ENCODE assay signal across 11 cellular contexts in the genomic region with DNA sequence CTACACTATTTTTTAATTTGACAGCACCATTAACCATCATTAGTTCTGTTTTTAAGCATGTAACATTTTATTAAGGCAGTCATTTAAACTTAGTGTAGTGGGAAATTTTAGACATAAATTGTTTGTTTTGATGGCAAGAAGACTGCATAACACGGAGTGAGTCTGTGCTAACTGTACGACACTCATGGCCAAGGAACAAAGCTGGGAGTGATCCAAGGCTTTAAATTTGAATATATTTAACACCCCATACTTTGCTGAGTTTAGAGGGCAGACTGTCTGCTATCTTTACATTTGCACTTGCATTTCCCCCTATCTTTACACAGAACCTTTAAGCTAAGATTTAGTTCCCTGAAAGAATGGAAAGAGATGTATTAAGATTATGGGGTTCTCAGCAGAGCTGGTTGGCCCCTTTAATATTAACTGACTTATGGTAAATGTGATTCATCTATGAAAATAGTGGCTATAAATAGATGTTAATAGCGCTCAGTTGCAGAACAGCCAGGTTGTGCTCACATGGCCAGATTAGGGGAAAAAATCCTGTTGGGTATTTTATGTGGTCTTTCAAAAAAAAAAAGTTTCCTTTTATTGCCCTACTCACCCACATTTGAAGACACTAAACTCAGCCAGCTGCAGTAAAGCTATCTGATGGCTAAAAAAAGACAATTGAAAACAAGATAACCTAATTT.
DNase-seq lines count a peak whose midpoint lies in the region; ATAC-seq lines count a peak whose summit lies in the region.
"Had no signal": no experiment of that assay in that cellular context is flagged by ENCODE, and none has a peak within 500 bp of the region (broad histone marks: within the 10 kb centered on the region; RNA-seq: fewer than 3 reads in every experiment).

No MANE protein-coding gene starts in this region.

- no peaks in the 10 kb centered on the region for H3K9me3 Mint-ChIP-seq in stimulated activated naive CD8-positive, alpha-beta T cell treated with anti-CD3 and anti-CD28 coated beads, Interleukin-15, Interleukin-2, amounts not matched to agents 100 ng/mL and 50 ng/mL, for 24 hours
- H3K9me3 Mint-ChIP-seq: naive thymus-derived CD8-positive, alpha-beta T cell had no signal

- H3K4me3 Mint-ChIP-seq in stimulated activated naive CD8-positive, alpha-beta T cell treated with anti-CD3 and anti-CD28 coated beads, Interleukin-15, Interleukin-2, amounts not matched to agents 100 ng/mL and 50 ng/mL, for 24 hours, result no peak overlapping the region

- H3K36me3 Mint-ChIP-seq in stimulated activated naive CD8-positive, alpha-beta T cell treated with anti-CD3 and anti-CD28 coated beads, Interleukin-15, Interleukin-2, amounts not matched to agents 100 ng/mL and 50 ng/mL, for 24 hours (ENCODE audit: low read depth), result peaks cover 15% of the 10 kb centered on the region

- no peaks in the 10 kb centered on the region for H3K27me3 Mint-ChIP-seq in stimulated activated naive CD8-positive, alpha-beta T cell treated with anti-CD3 and anti-CD28 coated beads, Interleukin-15, Interleukin-2, amounts not matched to agents 100 ng/mL and 50 ng/mL, for 24 hours
- H3K27me3 Mint-ChIP-seq: naive thymus-derived CD8-positive, alpha-beta T cell had no signal

- DNase-seq in dermis blood vessel endothelial cell (peak; percentile 23), KG1 (lab: John Stamatoyannopoulos, UW) (no peak), NCI-H1694 (lab: John Stamatoyannopoulos, UW) (no peak), SIG-M5 (lab: John Stamatoyannopoulos, UW) (no peak)
- DNase-seq: activated CD4-positive, alpha-beta T cell treated with anti-CD3 and anti-CD28 coated beads, Interleukin-2, amount 50 U/mL, for 48 hours; naive thymus-derived CD8-positive, alpha-beta T cell; NCI-H1436 treated with DMSO at 0.1 percent for 48 hours had no signal

- peak overlapping the region; percentile 84 for H3K27ac Mint-ChIP-seq in stimulated activated naive CD8-positive, alpha-beta T cell treated with anti-CD3 and anti-CD28 coated beads, Interleukin-15, Interleukin-2, amounts not matched to agents 100 ng/mL and 50 ng/mL, for 24 hours

- peak; percentile 30 for ATAC-seq in GM19351 (IDR thresholded peaks at IDR 0.05; ENCODE audit: unreplicated experiment)
- ATAC-seq in HG03558 (IDR thresholded peaks at IDR 0.05; ENCODE audit: extremely low read depth, unreplicated experiment), result peak; percentile 24
- no peak for ATAC-seq in HG02642 (IDR thresholded peaks at IDR 0.05; ENCODE audit: poor library complexity, unreplicated experiment)
- ATAC-seq: naive thymus-derived CD8-positive, alpha-beta T cell had no signal

- H3K4me1 Mint-ChIP-seq in stimulated activated naive CD8-positive, alpha-beta T cell treated with anti-CD3 and anti-CD28 coated beads, Interleukin-15, Interleukin-2, amounts not matched to agents 100 ng/mL and 50 ng/mL, for 24 hours (ENCODE audit: low read depth), result peaks cover 41% of the 10 kb centered on the region
